ENCODE assay signal across 1 cellular context in the genomic region with DNA sequence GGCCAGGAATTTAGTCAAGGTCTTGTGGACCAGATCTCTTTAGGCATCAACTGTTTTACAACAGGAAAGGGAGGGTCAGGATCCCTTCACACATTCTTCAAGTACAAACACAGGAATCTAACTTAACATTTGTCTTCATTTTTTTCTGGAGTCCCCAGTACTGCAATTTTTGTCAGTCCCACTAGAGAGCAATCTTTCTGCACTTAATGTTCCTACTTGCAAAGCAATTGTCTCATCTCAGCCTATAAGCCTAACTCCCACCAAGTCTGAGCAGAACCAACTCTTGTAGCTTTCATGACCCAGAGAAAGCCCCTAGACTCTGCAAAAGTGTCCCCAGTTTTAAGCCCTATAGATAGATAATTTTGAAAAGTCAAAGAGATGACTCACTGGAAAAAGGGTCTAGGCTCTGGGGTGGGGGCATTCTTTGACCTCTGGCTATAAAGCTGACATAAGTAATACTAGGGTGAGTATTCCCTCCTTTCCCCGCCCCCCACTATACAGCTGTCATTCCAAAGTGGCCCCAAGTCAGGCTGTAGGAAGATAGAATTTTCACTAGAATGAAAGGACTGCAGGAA.
TF ChIP-seq lines count a peak whose summit lies in the region.

No MANE protein-coding gene starts in this region.

TF ChIP-seq in HepG2, 621 proteins besides CTCF, POLR2A, EP300 and RAD21 (continued from another document):
- no peak for TF ChIP-seq AKNA (CRISPR knock-in tag; IDR thresholded peaks at IDR 0.05; ENCODE audit: borderline replicate concordance)
- TF ChIP-seq SP4 (CRISPR knock-in tag; IDR thresholded peaks at IDR 0.05), result no peak
- no peak for TF ChIP-seq ZBTB7B (CRISPR knock-in tag; IDR thresholded peaks at IDR 0.05)
